ENCODE assay signal across 32 cellular contexts in genomic region chr3:50354850-50355249, GRCh38. TPM values are rescaled to one million over a fixed set of nuclear protein-coding genes. Genes with fewer than 3 reads are reported as not detected.
"Had no signal": no experiment of that assay in that cellular context is flagged by ENCODE, and none has a peak within 500 bp of the region (broad histone marks: within the 10 kb centered on the region; RNA-seq: fewer than 3 reads in every experiment).

No MANE protein-coding gene starts in this region.

- FAIRE-seq: colon, kidney, pancreas, small intestine had no signal

- H3K27ac Mint-ChIP-seq: activated naive CD4-positive, alpha-beta T cell treated with anti-CD3 and anti-CD28 coated beads for 36 hours; activated T-helper 1 cell treated with anti-CD3 and anti-CD28 coated beads, Interleukin-12 subunit alpha, Interleukin-12 subunit beta, Interleukin-2, Interleukin-4 antibody, amounts not matched to agents 30 ng/mL and 10 ng/mL and 1 ng/mL, durations not matched to agents 14 hours and 24 hours and 36 hours; mesothelial cell of epicardium had no signal

- H3K36me3 ChIP-seq: prostate gland had no signal

- H3K9me3 Mint-ChIP-seq: activated naive CD4-positive, alpha-beta T cell treated with anti-CD3 and anti-CD28 coated beads for 36 hours; activated naive CD8-positive, alpha-beta T cell treated with anti-CD3 and anti-CD28 coated beads, Interleukin-2, amount 10 ng/mL, durations not matched to agents 7 days and 5 days; activated T-helper 1 cell treated with anti-CD3 and anti-CD28 coated beads, Interleukin-12 subunit alpha, Interleukin-12 subunit beta, Interleukin-2, Interleukin-4 antibody, amounts not matched to agents 30 ng/mL and 10 ng/mL and 1 ng/mL, durations not matched to agents 14 hours and 24 hours and 36 hours; central memory CD8-positive, alpha-beta T cell; immature natural killer cell; mesothelial cell of epicardium; naive B cell had no signal

- ATAC-seq: activated CD4-positive, alpha-beta T cell treated with anti-CD3 and anti-CD28 coated beads for 36 hours; foreskin keratinocyte; heart left ventricle; pancreas had no signal

- DNase-seq: activated CD4-positive, alpha-beta T cell treated with anti-CD3 and anti-CD28 coated beads for 36 hours; activated CD4-positive, alpha-beta T cell treated with anti-CD3 and anti-CD28 coated beads, Interleukin-2, amount 50 U/mL, for 4 hours; activated CD4-positive, CD25-positive, alpha-beta regulatory T cell; activated effector memory CD4-positive, alpha-beta T cell treated with anti-CD3 and anti-CD28 coated beads, Interleukin-2, amount 50 U/mL, for 16 hours; activated naive CD4-positive, alpha-beta T cell treated with anti-CD3 and anti-CD28 coated beads for 36 hours; activated naive CD8-positive, alpha-beta T cell treated with anti-CD3 and anti-CD28 coated beads, Interleukin-2, amount 10 ng/mL, durations not matched to agents 7 days and 5 days; activated T-cell treated with anti-CD3 and anti-CD28 coated beads for 4 hours; amniotic stem cell; dermis blood vessel endothelial cell; effector CD4-positive, alpha-beta T cell; foreskin keratinocyte; heart left ventricle; hypothalamus; immature natural killer cell; kidney; naive B cell; nucleus accumbens; pancreas; retina; sigmoid colon; small intestine; stimulated activated CD4-positive, alpha-beta T cell treated with anti-CD3 and anti-CD28 coated beads, Interleukin-4, amount 100 ng/mL, for 4 hours; stimulated activated CD8-positive, alpha-beta memory T cell treated with anti-CD3 and anti-CD28 coated beads, Interleukin-4, amount 100 ng/mL, for 48 hours; stimulated activated naive CD4-positive, alpha-beta T cell; transverse colon had no signal

- H3K27ac ChIP-seq: foreskin keratinocyte, pancreas, prostate gland, sigmoid colon, transverse colon had no signal

- H3K27me3 ChIP-seq: breast epithelium, esophagus muscularis mucosa, foreskin keratinocyte, heart left ventricle, pancreas, sigmoid colon, transverse colon had no signal

- H3K36me3 Mint-ChIP-seq: mesothelial cell of epicardium had no signal

- H3K27me3 Mint-ChIP-seq: activated CD4-positive, alpha-beta T cell treated with anti-CD3 and anti-CD28 coated beads for 36 hours; activated naive CD8-positive, alpha-beta T cell treated with anti-CD3 and anti-CD28 coated beads, Interleukin-2, amount 10 ng/mL, durations not matched to agents 7 days and 5 days; central memory CD8-positive, alpha-beta T cell; naive B cell had no signal

- H3K4me3 ChIP-seq: esophagus muscularis mucosa, heart left ventricle, pancreas, prostate gland, sigmoid colon, transverse colon had no signal

- H3K9me3 ChIP-seq: breast epithelium, esophagus muscularis mucosa, heart left ventricle, pancreas, prostate gland, sigmoid colon, transverse colon had no signal

- H3K4me3 Mint-ChIP-seq: activated CD4-positive, alpha-beta T cell treated with anti-CD3 and anti-CD28 coated beads for 36 hours; activated naive CD4-positive, alpha-beta T cell treated with anti-CD3 and anti-CD28 coated beads for 36 hours; activated naive CD8-positive, alpha-beta T cell treated with anti-CD3 and anti-CD28 coated beads, Interleukin-2, amount 10 ng/mL, durations not matched to agents 7 days and 5 days; activated T-helper 1 cell treated with anti-CD3 and anti-CD28 coated beads, Interleukin-12 subunit alpha, Interleukin-12 subunit beta, Interleukin-2, Interleukin-4 antibody, amounts not matched to agents 30 ng/mL and 10 ng/mL and 1 ng/mL, durations not matched to agents 14 hours and 24 hours and 36 hours; central memory CD8-positive, alpha-beta T cell; mesothelial cell of epicardium had no signal

RNA-seq across cellular contexts. Expression of gene ZMYND10, which starts 9.3 kb away (rescaled TPM):
- total RNA-seq: dermis blood vessel endothelial cell, transverse colon had no signal
